33 cellular contexts compared by ENCODE assay signal in the genomic region with DNA sequence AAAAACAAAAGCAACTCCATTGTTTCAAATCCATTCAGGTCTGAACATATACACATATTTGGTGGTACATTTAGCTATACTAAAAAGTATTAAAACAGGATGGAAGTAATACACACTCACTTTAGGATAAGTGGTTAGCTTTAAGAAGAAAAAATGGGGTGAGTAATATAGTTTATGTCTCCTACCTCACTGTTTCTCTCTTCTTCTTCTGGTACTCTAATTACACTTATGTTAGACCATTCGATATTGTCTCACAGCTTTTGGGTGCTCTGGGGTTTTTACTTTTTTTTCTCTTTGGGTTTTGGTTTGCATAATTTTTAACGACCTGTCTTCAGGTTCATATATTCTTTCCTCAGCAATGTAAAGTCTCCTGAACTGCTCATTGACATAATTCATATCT.
"Had no signal": no experiment of that assay in that cellular context is flagged by ENCODE, and none has a peak within 500 bp of the region (broad histone marks: within the 10 kb centered on the region; RNA-seq: fewer than 3 reads in every experiment).

No MANE protein-coding gene starts in this region.

- H3K27ac ChIP-seq: Peyer's patch, SJSA1, WERI-Rb-1 had no signal

- H3K27me3 Mint-ChIP-seq: activated CD4-positive, alpha-beta T cell treated with anti-CD3 and anti-CD28 coated beads, Interleukin-2, amount 10 ng/mL, durations not matched to agents 24 days and 14 days; activated naive CD8-positive, alpha-beta T cell; activated naive CD8-positive, alpha-beta T cell treated with anti-CD3 and anti-CD28 coated beads, Interleukin-2, amount 50 U/mL, for 24 hours had no signal

- H3K36me3 Mint-ChIP-seq: brain had no signal

- H3K27me3 ChIP-seq: Peyer's patch, SJSA1 had no signal

- H3K4me3 ChIP-seq: Peyer's patch, SJSA1 had no signal

- H3K27ac Mint-ChIP-seq: activated CD4-positive, alpha-beta T cell treated with anti-CD3 and anti-CD28 coated beads, Interleukin-2, amount 10 ng/mL, durations not matched to agents 24 days and 14 days; activated naive CD4-positive, alpha-beta T cell treated with anti-CD3 and anti-CD28 coated beads for 36 hours; activated naive CD8-positive, alpha-beta T cell; activated naive CD8-positive, alpha-beta T cell treated with anti-CD3 and anti-CD28 coated beads, Interleukin-2, amount 50 U/mL, for 24 hours; activated T-helper 2 cell treated with anti-CD3 and anti-CD28 coated beads, Interferon-gamma antibody, Interleukin-2, Interleukin-4, amounts not matched to agents 10 μg/mL and 5 μg/mL and 100 μg/mL, durations not matched to agents 14 hours and 24 hours and 36 hours; brain had no signal

- H3K4me1 ChIP-seq: Peyer's patch, SJSA1 had no signal

- H3K4me1 Mint-ChIP-seq: brain had no signal

- H3K9me3 Mint-ChIP-seq: activated naive CD4-positive, alpha-beta T cell treated with anti-CD3 and anti-CD28 coated beads for 36 hours; activated naive CD8-positive, alpha-beta T cell treated with anti-CD3 and anti-CD28 coated beads, Interleukin-2, amount 50 U/mL, for 24 hours; activated T-helper 2 cell treated with anti-CD3 and anti-CD28 coated beads, Interferon-gamma antibody, Interleukin-2, Interleukin-4, amounts not matched to agents 10 μg/mL and 5 μg/mL and 100 μg/mL, durations not matched to agents 14 hours and 24 hours and 36 hours had no signal

- H3K36me3 ChIP-seq: Peyer's patch, SJSA1, WERI-Rb-1 had no signal

- H3K4me3 Mint-ChIP-seq: activated CD4-positive, alpha-beta T cell treated with anti-CD3 and anti-CD28 coated beads, Interleukin-2, amount 10 ng/mL, durations not matched to agents 24 days and 14 days; activated naive CD4-positive, alpha-beta T cell treated with anti-CD3 and anti-CD28 coated beads for 36 hours; activated naive CD8-positive, alpha-beta T cell; activated naive CD8-positive, alpha-beta T cell treated with anti-CD3 and anti-CD28 coated beads, Interleukin-2, amount 50 U/mL, for 24 hours; brain had no signal

- H3K9me3 ChIP-seq: Peyer's patch, SJSA1 had no signal

- DNase-seq: activated CD4-positive, alpha-beta T cell treated with anti-CD3 and anti-CD28 coated beads, Interleukin-2, amount 10 ng/mL, durations not matched to agents 24 days and 14 days; activated CD4-positive, alpha-beta T cell treated with anti-CD3 and anti-CD28 coated beads, Interleukin-2, amount 50 U/mL, for 4 hours; activated CD8-positive, alpha-beta memory T cell treated with anti-CD3 and anti-CD28 coated beads, Interleukin-2, amount 50 U/mL, for 4 hours; activated gamma-delta T cell; activated naive CD4-positive, alpha-beta T cell treated with anti-CD3 and anti-CD28 coated beads for 36 hours; activated naive CD8-positive, alpha-beta T cell treated with anti-CD3 and anti-CD28 coated beads, Interleukin-2, amount 50 U/mL, for 24 hours; activated T-cell treated with anti-CD3 and anti-CD28 coated beads for 4 hours; activated T-cell treated with anti-CD3 and anti-CD28 coated beads, Interleukin-2, amount 50 U/mL, for 48 hours; anterior cingulate cortex; caudate nucleus; cerebellar nuclear complex; MV-4-11; NCI-H1092; NCI-H146; NCI-H187; NCI-H2029 treated with DMSO at 0.1 percent for 48 hours; NCI-H2107; NCI-H2171; NCI-H510A; NCI-H526; NCI-H748 treated with DMSO at 0.1 percent for 48 hours; NK-92 treated with Interleukin-12 subunit alpha and Interleukin-12 subunit beta, amount 100 ng/mL, for 24 hours; PC-3; Peyer's patch; RPMI8226; SHP77 treated with DMSO at 0.1 percent for 48 hours; SW 1271; T1000; WERI-Rb-1 had no signal

- ATAC-seq: activated naive CD8-positive, alpha-beta T cell treated with anti-CD3 and anti-CD28 coated beads, Interleukin-2, amount 50 U/mL, for 24 hours; PC-3 had no signal
